In genomic region chr3:21859124-21859781, GRCh38 we compare ENCODE assay signal across 22 cellular contexts.
DNase-seq lines count a peak whose midpoint lies in the region; ATAC-seq and TF ChIP-seq lines count a peak whose summit lies in the region.
"Had no signal": no experiment of that assay in that cellular context is flagged by ENCODE, and none has a peak within 500 bp of the region (broad histone marks: within the 10 kb centered on the region; RNA-seq: fewer than 3 reads in every experiment).

No MANE protein-coding gene starts in this region.

- in situ Hi-C loops in astrocyte of the cerebellum (cut with HindIII; ENCODE audit: low sequenced_read_pairs) = no loop called here

- H3K4me1 ChIP-seq in aorta (ENCODE audit: control insufficient read depth in 1 of 2, insufficient read depth in 2 of 2, low read length in 2 of 2) = peaks cover 0 to 2% of the 10 kb centered on the region in 2 donors
- H3K4me1 ChIP-seq: Peyer's patch had no signal

- TF ChIP-seq CTCF in astrocyte of the cerebellum (IDR thresholded peaks at IDR 0.05; ENCODE audit: low read depth, low read length, missing control alignments) (no peak), endothelial cell (IDR thresholded peaks at IDR 0.05; ENCODE audit: unreplicated experiment) (no peak), nephron progenitor cell (IDR thresholded peaks at IDR 0.05) (no peak)

- WGBS in aorta, 2 donors = 54 to 63% methylated on average over 5 of the region's 5 CpGs

- H3K4me3 Mint-ChIP-seq in endothelial cell (ENCODE audit: unreplicated experiment) = no peak overlapping the region
- H3K4me3 Mint-ChIP-seq in nephron progenitor cell = peak overlapping the region; percentile 37
- H3K4me3 Mint-ChIP-seq: CD14-positive monocyte, H9, IgD-negative memory B cell had no signal

- H3K4me1 Mint-ChIP-seq in endothelial cell (ENCODE audit: unreplicated experiment) = peaks cover 8% of the 10 kb centered on the region
- H3K4me1 Mint-ChIP-seq in nephron progenitor cell = peaks cover 32% of the 10 kb centered on the region
- H3K4me1 Mint-ChIP-seq: CD14-positive monocyte, IgD-negative memory B cell had no signal

- H3K27ac Mint-ChIP-seq in endothelial cell (ENCODE audit: unreplicated experiment) (peak overlapping the region; percentile 65), nephron progenitor cell (peak overlapping the region; percentile 86)
- H3K27ac Mint-ChIP-seq: CD14-positive monocyte, IgD-negative memory B cell had no signal

- H3K9me3 Mint-ChIP-seq in endothelial cell (ENCODE audit: unreplicated experiment) (no peaks in the 10 kb centered on the region), nephron progenitor cell (peaks cover 3% of the 10 kb centered on the region)
- H3K9me3 Mint-ChIP-seq: H9 had no signal

- H3K36me3 Mint-ChIP-seq in endothelial cell (ENCODE audit: low read depth, unreplicated experiment) (no peaks in the 10 kb centered on the region), nephron progenitor cell (ENCODE audit: low read depth) (no peaks in the 10 kb centered on the region)
- H3K36me3 Mint-ChIP-seq: CD14-positive monocyte, IgD-negative memory B cell had no signal

- ATAC-seq in aorta (ENCODE audit: low FRiP score) (peak; percentile 16), HG03378 (IDR thresholded peaks at IDR 0.05; ENCODE audit: unreplicated experiment) (no peak)

- no peak overlapping the region for H3K4me3 ChIP-seq in astrocyte of the cerebellum (ENCODE audit: low read depth, low read length)
- H3K4me3 ChIP-seq in aorta (ENCODE audit: low read length in 2 of 2) = no peak overlapping the region
- H3K4me3 ChIP-seq: MG63, Peyer's patch, SK-N-MC had no signal

- intact Hi-C loops in aorta (cut with DNase I) = no loop called here

- no peaks in the 10 kb centered on the region for H3K9me3 ChIP-seq in aorta (ENCODE audit: control insufficient read depth, low read length)
- H3K9me3 ChIP-seq: MG63, Peyer's patch had no signal

- DNase-seq in astrocyte of the cerebellum (ENCODE audit: low read depth) (peak; percentile 9), endothelial cell (ENCODE audit: low spot score) (no peak), nephron progenitor cell (peak; percentile 8), aorta (no peak), AG08395 (ENCODE audit: low spot score) (no peak), NCI-H1105 (lab: John Stamatoyannopoulos, UW) (no peak)
- DNase-seq: ACHN, DMS79, H9, Karpas-422, MG63, NCI-H1048, NCI-H1436 treated with DMSO at 0.1 percent for 48 hours, NCI-H2029 treated with DMSO at 0.1 percent for 48 hours, NCI-H2171, NCI-H446 treated with DMSO at 0.1 percent for 48 hours, NCI-H69, Peyer's patch had no signal

- no peaks in the 10 kb centered on the region for H3K36me3 ChIP-seq in aorta (ENCODE audit: control insufficient read depth in 1 of 2, insufficient read depth in 2 of 2, low read length in 1 of 2)
- H3K36me3 ChIP-seq: MG63, Peyer's patch had no signal

- H3K27me3 Mint-ChIP-seq in endothelial cell (ENCODE audit: unreplicated experiment) = peaks cover 2% of the 10 kb centered on the region
- no peaks in the 10 kb centered on the region for H3K27me3 Mint-ChIP-seq in nephron progenitor cell (ENCODE audit: low read depth, poor library complexity)
- H3K27me3 Mint-ChIP-seq: IgD-negative memory B cell had no signal

- H3K27ac ChIP-seq in aorta (ENCODE audit: low read depth in 1 of 2, low read length in 2 of 2) = no peak overlapping the region
- H3K27ac ChIP-seq: Peyer's patch, SK-N-MC had no signal

- H3K27me3 ChIP-seq in aorta (ENCODE audit: control insufficient read depth in 1 of 2, insufficient read depth in 2 of 2, low read length in 1 of 2) = no peaks in the 10 kb centered on the region
- H3K27me3 ChIP-seq: MG63, Peyer's patch had no signal

Comparison
In these comparisons a context has a peak if more than half of its experiments do, and no peak if none do; other contexts are left out.
1. DNase-seq: peak in astrocyte of the cerebellum (single experiment) and nephron progenitor cell (single experiment); none in endothelial cell (single experiment), aorta (0 of 2), AG08395 (single experiment) and NCI-H1105 (single experiment).